Comparison of ENCODE assay signal across 14 cellular contexts in genomic region chr1:207397525-207397926, GRCh38. TPM values are rescaled to one million over a fixed set of nuclear protein-coding genes. Genes with fewer than 3 reads are reported as not detected.
DNase-seq lines count a peak whose midpoint lies in the region; ATAC-seq and TF ChIP-seq lines count a peak whose summit lies in the region.
"Had no signal": no experiment of that assay in that cellular context is flagged by ENCODE, and none has a peak within 500 bp of the region (broad histone marks: within the 10 kb centered on the region; RNA-seq: fewer than 3 reads in every experiment).

No MANE protein-coding gene starts in this region.

- H3K36me3 Mint-ChIP-seq in neural progenitor cell = no peaks in the 10 kb centered on the region
- peaks cover 4% of the 10 kb centered on the region for H3K36me3 Mint-ChIP-seq in activated T-helper 1 cell treated with anti-CD3 and anti-CD28 coated beads, Interleukin-12 subunit alpha, Interleukin-12 subunit beta, Interleukin-2, Interleukin-4 antibody, amounts not matched to agents 30 ng/mL and 10 ng/mL and 1 ng/mL, durations not matched to agents 14 hours and 24 hours and 36 hours (ENCODE audit: low read depth)
- H3K36me3 Mint-ChIP-seq: CD8-positive, alpha-beta T cell had no signal

- no peak overlapping the region for H3K27ac Mint-ChIP-seq in neural progenitor cell
- H3K27ac Mint-ChIP-seq in activated T-helper 1 cell treated with anti-CD3 and anti-CD28 coated beads, Interleukin-12 subunit alpha, Interleukin-12 subunit beta, Interleukin-2, Interleukin-4 antibody, amounts not matched to agents 30 ng/mL and 10 ng/mL and 1 ng/mL, durations not matched to agents 14 hours and 24 hours and 36 hours = no peak overlapping the region
- H3K27ac Mint-ChIP-seq: CD8-positive, alpha-beta T cell had no signal

- H2AFZ ChIP-seq in neural progenitor cell (replicated peaks) = peak overlapping the region; percentile 63

- intact Hi-C loops in activated T-helper 1 cell treated with anti-CD3 and anti-CD28 coated beads, Interleukin-12 subunit alpha, Interleukin-12 subunit beta, Interleukin-2, Interleukin-4 antibody, amounts not matched to agents 30 ng/mL and 10 ng/mL and 1 ng/mL, durations not matched to agents 14 hours and 24 hours and 36 hours (cut with micrococcal nuclease) = no loop called here

- H3K4me3 Mint-ChIP-seq in neural progenitor cell = no peak overlapping the region
- H3K4me3 Mint-ChIP-seq in activated T-helper 1 cell treated with anti-CD3 and anti-CD28 coated beads, Interleukin-12 subunit alpha, Interleukin-12 subunit beta, Interleukin-2, Interleukin-4 antibody, amounts not matched to agents 30 ng/mL and 10 ng/mL and 1 ng/mL, durations not matched to agents 14 hours and 24 hours and 36 hours = no peak overlapping the region
- H3K4me3 Mint-ChIP-seq: CD8-positive, alpha-beta T cell had no signal

- H3F3A ChIP-seq in neural progenitor cell (ENCODE audit: low read depth) = no peaks in the 10 kb centered on the region

- peaks cover 2% of the 10 kb centered on the region for H3K4me1 Mint-ChIP-seq in neural progenitor cell
- peaks cover 6% of the 10 kb centered on the region for H3K4me1 Mint-ChIP-seq in activated T-helper 1 cell treated with anti-CD3 and anti-CD28 coated beads, Interleukin-12 subunit alpha, Interleukin-12 subunit beta, Interleukin-2, Interleukin-4 antibody, amounts not matched to agents 30 ng/mL and 10 ng/mL and 1 ng/mL, durations not matched to agents 14 hours and 24 hours and 36 hours (ENCODE audit: low read depth)

- no peak overlapping the region for H3K9ac ChIP-seq in neural progenitor cell

- ATAC-seq in HG03565 (IDR thresholded peaks at IDR 0.05; ENCODE audit: unreplicated experiment) (no peak), GM21737 (IDR thresholded peaks at IDR 0.05; ENCODE audit: unreplicated experiment) (no peak)
- ATAC-seq: CD8-positive, alpha-beta T cell; psoas muscle had no signal

- no peaks in the 10 kb centered on the region for H4K20me1 ChIP-seq in neural progenitor cell (ENCODE audit: low read depth)

- no peaks in the 10 kb centered on the region for H3K27me3 Mint-ChIP-seq in neural progenitor cell (ENCODE audit: insufficient read depth, low read depth)
- H3K27me3 Mint-ChIP-seq in activated T-helper 1 cell treated with anti-CD3 and anti-CD28 coated beads, Interleukin-12 subunit alpha, Interleukin-12 subunit beta, Interleukin-2, Interleukin-4 antibody, amounts not matched to agents 30 ng/mL and 10 ng/mL and 1 ng/mL, durations not matched to agents 14 hours and 24 hours and 36 hours (ENCODE audit: insufficient read depth) = peaks cover 1% of the 10 kb centered on the region

- no peaks in the 10 kb centered on the region for H3K9me3 Mint-ChIP-seq in neural progenitor cell
- H3K9me3 Mint-ChIP-seq in activated T-helper 1 cell treated with anti-CD3 and anti-CD28 coated beads, Interleukin-12 subunit alpha, Interleukin-12 subunit beta, Interleukin-2, Interleukin-4 antibody, amounts not matched to agents 30 ng/mL and 10 ng/mL and 1 ng/mL, durations not matched to agents 14 hours and 24 hours and 36 hours = peaks cover 10% of the 10 kb centered on the region
- H3K9me3 Mint-ChIP-seq: CD8-positive, alpha-beta T cell had no signal

- TF ChIP-seq CTCF in neural progenitor cell (IDR thresholded peaks at IDR 0.05) = no peak

- H3K4me2 ChIP-seq in neural progenitor cell = no peak overlapping the region

- H3K4me1 ChIP-seq in neural progenitor cell = no peaks in the 10 kb centered on the region
- H3K4me1 ChIP-seq: psoas muscle had no signal

- H3K36me3 ChIP-seq in neural progenitor cell = no peaks in the 10 kb centered on the region

- H3K9me3 ChIP-seq in neural progenitor cell (ENCODE audit: low read depth) = no peaks in the 10 kb centered on the region
- H3K9me3 ChIP-seq: psoas muscle had no signal

- no peak overlapping the region for H3K4me3 ChIP-seq in neural progenitor cell
- H3K4me3 ChIP-seq: psoas muscle had no signal

- H3K27ac ChIP-seq in cingulate gyrus (ENCODE audit: low read depth, low read length) (peak overlapping the region; percentile 43), neural progenitor cell (no peak overlapping the region)
- H3K27ac ChIP-seq: psoas muscle, RWPE1 had no signal

- H3K79me2 ChIP-seq in neural progenitor cell (ENCODE audit: low read depth) = no peaks in the 10 kb centered on the region

- DNase-seq in EL (peak; percentile 9), NCI-H82 (lab: John Stamatoyannopoulos, UW) (peak; percentile 21), neural progenitor cell (ENCODE audit: low spot score) (no peak), GM03348 (ENCODE audit: low spot score) (no peak)
- DNase-seq in activated T-helper 1 cell treated with anti-CD3 and anti-CD28 coated beads, Interleukin-12 subunit alpha, Interleukin-12 subunit beta, Interleukin-2, Interleukin-4 antibody, amounts not matched to agents 30 ng/mL and 10 ng/mL and 1 ng/mL, durations not matched to agents 14 hours and 24 hours and 36 hours (ENCODE audit: low spot score) = no peak
- DNase-seq: activated CD8-positive, alpha-beta memory T cell treated with anti-CD3 and anti-CD28 coated beads, Interleukin-2, amount 50 U/mL, for 48 hours; CD8-positive, alpha-beta T cell; GOT3; psoas muscle; stimulated activated naive CD4-positive, alpha-beta T cell treated with Interleukin-2 at 50 U/mL for 16 hours had no signal

- H3K27me3 ChIP-seq in neural progenitor cell = no peaks in the 10 kb centered on the region

RNA-seq across cellular contexts. Expression of gene CR2, which starts 56.6 kb away (rescaled TPM):
- 0.15 TPM in 1 of 2 replicates, not detected in the other for total RNA-seq in neural progenitor cell (ENCODE audit: low replicate concordance)
- not detected in 2 replicates for total RNA-seq in activated T-helper 1 cell treated with anti-CD3 and anti-CD28 coated beads, Interleukin-12 subunit alpha, Interleukin-12 subunit beta, Interleukin-2, Interleukin-4 antibody, amounts not matched to agents 30 ng/mL and 10 ng/mL and 1 ng/mL, durations not matched to agents 14 hours and 24 hours and 36 hours

Comparison
In these comparisons a context has a peak if more than half of its experiments do, and no peak if none do; other contexts are left out.
1. DNase-seq: peak in EL (single experiment) and NCI-H82 (single experiment); none in neural progenitor cell (single experiment), GM03348 (single experiment) and activated T-helper 1 cell treated with anti-CD3 and anti-CD28 coated beads, Interleukin-12 subunit alpha, Interleukin-12 subunit beta, Interleukin-2, Interleukin-4 antibody, amounts not matched to agents 30 ng/mL and 10 ng/mL and 1 ng/mL, durations not matched to agents 14 hours and 24 hours and 36 hours (single experiment).